Comparison of ENCODE assay signal across 13 cellular contexts in genomic region chr1:225114354-225114995, GRCh38.
A peak's percentile ranks its signal among the peaks of the same experiment; 100 is the strongest.
DNase-seq lines count a peak whose midpoint lies in the region; TF ChIP-seq lines count a peak whose summit lies in the region.
"Had no signal": no experiment of that assay in that cellular context is flagged by ENCODE, and none has a peak within 500 bp of the region (broad histone marks: within the 10 kb centered on the region; RNA-seq: fewer than 3 reads in every experiment).

No MANE protein-coding gene starts in this region.

- H3K4me2 ChIP-seq in mammary epithelial cell (ENCODE audit: insufficient read depth, low read depth, low read length): no peak overlapping the region
- H3K4me2 ChIP-seq: BLaER1 treated with 17β-estradiol and CSF1 and Interleukin-3, amounts not matched to agents 10 nM and 100 nM had no signal

- DNase-seq in MCF 10A (ENCODE audit: unreplicated experiment) (peak; percentile 56), mammary epithelial cell (no peak), OCI-M1 (lab: John Stamatoyannopoulos, UW) (peak; percentile 54), fibroblast of mammary gland (ENCODE audit: low read depth) (peak; percentile 8), NOMO-1 (lab: John Stamatoyannopoulos, UW; ENCODE audit: unreplicated experiment in 2 of 2) (no peak), NCI-H2029 treated with DMSO at 0.1 percent for 48 hours (lab: John Stamatoyannopoulos, UW) (no peak), SK-N-DZ (ENCODE audit: low spot score) (no peak)
- DNase-seq: ACHN; CD4-positive, CD25-positive, alpha-beta regulatory T cell; DMS79; GM23248 had no signal

- TF ChIP-seq CTCF in MCF 10A (IDR thresholded peaks at IDR 0.05; ENCODE audit: unreplicated experiment) (no peak), mammary epithelial cell (conservative IDR thresholded peaks at IDR 0.05 in 1 of 2, IDR thresholded peaks at IDR 0.05 in 1 of 2; ENCODE audit: extremely low read depth in 1 of 2, insufficient read depth in 1 of 2, low read depth in 1 of 2, low read length in 2 of 2) (no peak), fibroblast of mammary gland (conservative IDR thresholded peaks at IDR 0.05; ENCODE audit: control insufficient read depth, insufficient read depth, low read depth, low read length) (no peak)

- 0% methylated on average over 1 of the region's 1 CpG for WGBS in mammary epithelial cell (ENCODE audit: low coverage, missing lambda C conversion rate)

- BruUV-seq in MCF 10A (replicated peaks; lab: Mats Ljungman, UMichigan) (no TSS peak), mammary epithelial cell (replicated peaks; lab: Mats Ljungman, UMichigan) (no TSS peak)

- dilution Hi-C loops in mammary epithelial cell (cut with HindIII; ENCODE audit: low sequenced_read_pairs): no loop called here

- H3K36me3 ChIP-seq in mammary epithelial cell (ENCODE audit: insufficient read depth, low read length): no peaks in the 10 kb centered on the region
- H3K36me3 ChIP-seq: BLaER1 treated with 17β-estradiol and CSF1 and Interleukin-3, amounts not matched to agents 10 nM and 100 nM had no signal

- no peak overlapping the region for H2AFZ ChIP-seq in mammary epithelial cell (ENCODE audit: low read depth, low read length)
- H2AFZ ChIP-seq: GM23248 had no signal

- intact Hi-C loops in MCF 10A (cut with micrococcal nuclease) (no loop called here), mammary epithelial cell (cut with micrococcal nuclease) (no loop called here)

- H3K36me3 Mint-ChIP-seq in MCF 10A (ENCODE audit: insufficient read depth, unreplicated experiment): no peaks in the 10 kb centered on the region
- H3K36me3 Mint-ChIP-seq: CD4-positive, CD25-positive, alpha-beta regulatory T cell had no signal

- H3K9me3 ChIP-seq in mammary epithelial cell (replicated peaks; ENCODE audit: insufficient read depth, low read length): no peaks in the 10 kb centered on the region
- H3K9me3 ChIP-seq: BLaER1 treated with 17β-estradiol and CSF1 and Interleukin-3, amounts not matched to agents 10 nM and 100 nM had no signal

- H3K27me3 ChIP-seq in mammary epithelial cell (ENCODE audit: insufficient read depth, low read length): no peaks in the 10 kb centered on the region
- H3K27me3 ChIP-seq: BLaER1 treated with 17β-estradiol and CSF1 and Interleukin-3, amounts not matched to agents 10 nM and 100 nM had no signal

- no peak overlapping the region for H3K27ac ChIP-seq in mammary epithelial cell (ENCODE audit: insufficient read depth, low read depth, low read length)
- H3K27ac ChIP-seq: BLaER1 treated with 17β-estradiol and CSF1 and Interleukin-3, amounts not matched to agents 10 nM and 100 nM; GM23248 had no signal

- H3K4me1 ChIP-seq in mammary epithelial cell (ENCODE audit: insufficient read depth, low read length): no peaks in the 10 kb centered on the region
- H3K4me1 ChIP-seq: BLaER1 treated with 17β-estradiol and CSF1 and Interleukin-3, amounts not matched to agents 10 nM and 100 nM had no signal

- no peak overlapping the region for H3K9ac ChIP-seq in mammary epithelial cell (ENCODE audit: insufficient read depth, low read length)
- H3K9ac ChIP-seq: BLaER1 treated with 17β-estradiol and CSF1 and Interleukin-3, amounts not matched to agents 10 nM and 100 nM; GM23248 had no signal

- no peak overlapping the region for H3K4me3 Mint-ChIP-seq in MCF 10A (ENCODE audit: unreplicated experiment)
- H3K4me3 Mint-ChIP-seq: CD4-positive, CD25-positive, alpha-beta regulatory T cell had no signal

- H3K79me2 ChIP-seq in mammary epithelial cell (ENCODE audit: insufficient read depth, low read length): no peaks in the 10 kb centered on the region

- H3K9me3 Mint-ChIP-seq in MCF 10A (ENCODE audit: unreplicated experiment): no peaks in the 10 kb centered on the region

- no peaks in the 10 kb centered on the region for H3K27me3 Mint-ChIP-seq in MCF 10A (ENCODE audit: insufficient read depth, unreplicated experiment)

- in situ Hi-C loops in mammary epithelial cell (cut with MboI; ENCODE audit: low sequenced_read_pairs in 2 of 2): no loop called here

- POLR2A ChIA-PET in MCF 10A (lab: Yijun Ruan, JAX): no interaction called here

- CTCF ChIA-PET in MCF 10A (lab: Yijun Ruan, JAX): interaction anchor here (0.7 to 1.1 kb wide), 2 partner anchors 17 to 45 kb away, joined by 3 read pairs; no protein-coding TSS in a partner anchor
- CTCF ChIA-PET in mammary epithelial cell (lab: Charles Lee; ENCODE audit: low non-redundant PET): no interaction called here

- no peaks in the 10 kb centered on the region for H3K4me1 Mint-ChIP-seq in MCF 10A (ENCODE audit: insufficient read depth, unreplicated experiment)
- H3K4me1 Mint-ChIP-seq: CD4-positive, CD25-positive, alpha-beta regulatory T cell had no signal

- no peaks in the 10 kb centered on the region for H4K20me1 ChIP-seq in mammary epithelial cell (ENCODE audit: insufficient read depth, low read length)
- H4K20me1 ChIP-seq: BLaER1 treated with 17β-estradiol and CSF1 and Interleukin-3, amounts not matched to agents 10 nM and 100 nM had no signal

- no peak overlapping the region for H3K27ac Mint-ChIP-seq in MCF 10A (ENCODE audit: low read depth, unreplicated experiment)
- H3K27ac Mint-ChIP-seq: CD4-positive, CD25-positive, alpha-beta regulatory T cell had no signal

- H3K4me3 ChIP-seq in mammary epithelial cell (replicated peaks in 1 of 3; ENCODE audit: insufficient read depth in 1 of 3, low read depth in 2 of 3, low read length in 3 of 3) (no peak overlapping the region), fibroblast of mammary gland (ENCODE audit: control insufficient read depth, low read depth, low read length) (no peak overlapping the region)
- H3K4me3 ChIP-seq: BLaER1 treated with 17β-estradiol and CSF1 and Interleukin-3, amounts not matched to agents 10 nM and 100 nM; GM12878; GM23248 had no signal

Comparison
In these comparisons a context has a peak if more than half of its experiments do, and no peak if none do; other contexts are left out.
1. DNase-seq: peak in MCF 10A (single experiment), OCI-M1 (single experiment) and fibroblast of mammary gland (single experiment); none in mammary epithelial cell (single experiment), NOMO-1 (0 of 2), NCI-H2029 treated with DMSO at 0.1 percent for 48 hours (single experiment) and SK-N-DZ (single experiment).